ENCODE assay signal across 1 cellular context in genomic region chr20:56828402-56828801, GRCh38.
TF ChIP-seq lines count a peak whose summit lies in the region.

No MANE protein-coding gene starts in this region.

TF ChIP-seq in SK-N-SH treated with all-trans-retinoic acid at 6 μM for 48 hours, 23 proteins besides CTCF, POLR2A, EP300 and RAD21 (continued from another document):
- TF ChIP-seq POU6F1 (CRISPR knock-in tag; IDR thresholded peaks at IDR 0.05; ENCODE audit: borderline replicate concordance, low read depth) = no peak
- TF ChIP-seq GLIS3 (CRISPR knock-in tag; IDR thresholded peaks at IDR 0.05) = no peak
- TF ChIP-seq TCF4 (CRISPR knock-in tag; IDR thresholded peaks at IDR 0.05; ENCODE audit: borderline replicate concordance) = no peak
- TF ChIP-seq ISL1 (CRISPR knock-in tag; IDR thresholded peaks at IDR 0.05) = no peak
- no peak for TF ChIP-seq ZFP3 (CRISPR knock-in tag; IDR thresholded peaks at IDR 0.05)
- no peak for TF ChIP-seq PPARA (CRISPR knock-in tag; IDR thresholded peaks at IDR 0.05; ENCODE audit: borderline replicate concordance)
- no peak for TF ChIP-seq CSRNP3 (CRISPR knock-in tag; IDR thresholded peaks at IDR 0.05)
- no peak for TF ChIP-seq TOX (CRISPR knock-in tag; IDR thresholded peaks at IDR 0.05; ENCODE audit: borderline replicate concordance)
- TF ChIP-seq ZNF565 (CRISPR knock-in tag; conservative IDR thresholded peaks at IDR 0.05; ENCODE audit: low read depth) = no peak
